In genomic region chr16:27367463-27368357, GRCh38 we compare ENCODE assay signal across 7 cellular contexts. TPM values are rescaled to one million over a fixed set of nuclear protein-coding genes. Genes with fewer than 3 reads are reported as not detected.
A peak's percentile ranks its signal among the peaks of the same experiment; 100 is the strongest.
DNase-seq lines count a peak whose midpoint lies in the region; ATAC-seq, FAIRE-seq and TF ChIP-seq lines count a peak whose summit lies in the region.

No MANE protein-coding gene starts in this region.

- H3K9ac ChIP-seq in keratinocyte (ENCODE audit: control insufficient read depth, extremely low read depth, insufficient read depth, low read length), result peak overlapping the region; percentile 41

- FAIRE-seq in bronchial epithelial cell (lab: Jason Lieb, UNC) (peak; percentile 28), keratinocyte (lab: Jason Lieb, UNC) (no peak)

- CTCF ChIA-PET in WTC11 (lab: Charles Lee), result interaction anchor here (0.6 to 5.4 kb wide), 39 partner anchors 8 to 282 kb away, joined by 3 to 125 read pairs (median 6); partner anchors contain the start of gene KDM8

- dilution Hi-C loops in keratinocyte (cut with MboI; ENCODE audit: extremely low pct_ligation_motif_present, low sequenced_read_pairs), result no loop called here

- peaks cover 8% of the 10 kb centered on the region for H3K36me3 ChIP-seq in bronchial epithelial cell (ENCODE audit: control insufficient read depth, insufficient read depth, low read length)
- H3K36me3 ChIP-seq in keratinocyte (ENCODE audit: control insufficient read depth in 2 of 2, extremely low read depth in 1 of 2, insufficient read depth in 2 of 2, low read length in 2 of 2), result peaks cover 10 to 12% of the 10 kb centered on the region in 2 experiments

- no peaks in the 10 kb centered on the region; the same call in 1 of the 2 replicates for H3K27me3 Mint-ChIP-seq in WTC11 (ENCODE audit: low read depth)

- POLR2A ChIA-PET in WTC11 (lab: Charles Lee), result interaction anchor here (1.3 kb wide), 1 partner anchor 41 kb away, joined by 3 read pairs; no protein-coding TSS in a partner anchor

- H2AFZ ChIP-seq in keratinocyte (ENCODE audit: control insufficient read depth, low read length), result peak overlapping the region; percentile 47

- no peak overlapping the region for H3K27ac Mint-ChIP-seq in WTC11

- H3K4me3 ChIP-seq in bronchial epithelial cell (ENCODE audit: low read depth, low read length) (no peak overlapping the region), keratinocyte (ENCODE audit: control insufficient read depth in 2 of 3, extremely low read depth in 1 of 3, insufficient read depth in 2 of 3, low read depth in 1 of 3, low read length in 3 of 3) (no peak overlapping the region)

- H3K9me3 Mint-ChIP-seq in WTC11, result no peaks in the 10 kb centered on the region

- peaks cover 40% of the 10 kb centered on the region for H3K4me1 ChIP-seq in keratinocyte (ENCODE audit: control insufficient read depth, extremely low read depth, insufficient read depth, low read length)

- peak; percentile 3 for DNase-seq in NCI-H1105 treated with DMSO at 0.1 percent for 48 hours (lab: John Stamatoyannopoulos, UW)
- peak; percentile 83 for DNase-seq in WTC11 (ENCODE audit: low spot score)
- DNase-seq in bronchial epithelial cell (ENCODE audit: low read depth), result peak; percentile 69
- DNase-seq in keratinocyte (ENCODE audit: low read depth, low spot score), result no peak
- DNase-seq in stimulated activated CD4-positive, alpha-beta T cell treated with anti-CD3 and anti-CD28 coated beads, Interleukin-15, amount 100 ng/mL, for 48 hours (ENCODE audit: low read depth in 2 of 2), result peak; percentile 86 to 91

- no peaks in the 10 kb centered on the region for H3K9me1 ChIP-seq in keratinocyte (ENCODE audit: control insufficient read depth, extremely low read depth, insufficient read depth, low read length)

- peaks cover 3% of the 10 kb centered on the region; the same call in 1 of the 2 replicates for H3K4me1 Mint-ChIP-seq in WTC11

- H3K36me3 Mint-ChIP-seq in WTC11, result no peaks in the 10 kb centered on the region

- peak overlapping the region; percentile 4; the same call in 1 of the 2 replicates for H3K4me3 Mint-ChIP-seq in WTC11

- peaks cover 4% of the 10 kb centered on the region for H3K9me3 ChIP-seq in keratinocyte (ENCODE audit: control insufficient read depth, low read depth, low read length)

- H3K27me3 ChIP-seq in bronchial epithelial cell (ENCODE audit: control insufficient read depth, insufficient read depth, low read length), result no peaks in the 10 kb centered on the region
- H3K27me3 ChIP-seq in keratinocyte (ENCODE audit: control insufficient read depth, extremely low read depth, insufficient read depth, low read length), result no peaks in the 10 kb centered on the region

- H4K20me1 ChIP-seq in keratinocyte (ENCODE audit: control insufficient read depth, extremely low read depth, insufficient read depth, low read length), result peaks cover 3% of the 10 kb centered on the region

- H3K4me2 ChIP-seq in keratinocyte (ENCODE audit: control insufficient read depth, extremely low read depth, insufficient read depth, low read depth, low read length), result peak overlapping the region; percentile 76

- TF ChIP-seq CTCF in WTC11 (IDR thresholded peaks at IDR 0.05) (peak; percentile 74), bronchial epithelial cell (IDR thresholded peaks at IDR 0.05; ENCODE audit: insufficient read depth, low read length, severe bottlenecking) (peak; percentile 97), keratinocyte (optimal IDR thresholded peaks at IDR 0.05 in 1 of 3, IDR thresholded peaks at IDR 0.05 in 1 of 3, conservative IDR thresholded peaks at IDR 0.05 in 1 of 3; ENCODE audit: extremely low read depth in 1 of 3, insufficient read depth in 2 of 3, low read length in 3 of 3) (peak; percentile 69 to 98 (median 91))

- no peaks in the 10 kb centered on the region for H3K79me2 ChIP-seq in keratinocyte (ENCODE audit: control insufficient read depth, insufficient read depth, low read length)

- peak overlapping the region; percentile 66 for H3K27ac ChIP-seq in keratinocyte (ENCODE audit: control insufficient read depth, insufficient read depth, low read length)

- ATAC-seq in GM18502 (IDR thresholded peaks at IDR 0.05; ENCODE audit: poor library complexity, unreplicated experiment) (peak; percentile 67), HG02642 (IDR thresholded peaks at IDR 0.05; ENCODE audit: poor library complexity, unreplicated experiment) (peak; percentile 78), WTC11 (peak; percentile 88)

TF ChIP-seq in WTC11, 78 proteins besides CTCF, POLR2A, EP300 and RAD21:
- TF ChIP-seq E2F5 (CRISPR knock-in tag; IDR thresholded peaks at IDR 0.05) (0 out of 2 replicates have a peak, but pooled peaks have one; percentile 38), MLX (CRISPR knock-in tag; IDR thresholded peaks at IDR 0.05) (0 out of 2 replicates have a peak, but pooled peaks have one; percentile 48), HMGXB4 (CRISPR knock-in tag; IDR thresholded peaks at IDR 0.05) (0 out of 2 replicates have a peak, but pooled peaks have one; percentile 4), E2F4 (CRISPR knock-in tag; IDR thresholded peaks at IDR 0.05; ENCODE audit: borderline replicate concordance, low read depth) (no peak), GTF2I (CRISPR knock-in tag; conservative IDR thresholded peaks at IDR 0.05) (peak; percentile 82), SP1 (CRISPR knock-in tag; conservative IDR thresholded peaks at IDR 0.05) (0 out of 2 replicates have a peak, but pooled peaks have one; percentile 32)

RNA-seq across cellular contexts. Expression of gene IL21R, which starts 34.3 kb away (rescaled TPM):
- total RNA-seq in WTC11 (2021), result 0.27 to 0.70 TPM (median 0.32 TPM) in 3 replicates
- total RNA-seq in bronchial epithelial cell, result not detected in 2 replicates
- 0.09 to 0.12 TPM (median 0.12 TPM) in 3 replicates for polyA plus RNA-seq in keratinocyte
- polyA plus RNA-seq in keratinocyte (2011; ENCODE audit: low read depth), result not detected
- polyA plus RNA-seq in keratinocyte (2011; cell fraction: cytosol; rRNA removed), result 0.05 and 0.06 TPM in 2 replicates
- polyA plus RNA-seq in keratinocyte (2011; cell fraction: nucleus; rRNA removed), result 0.10 and 0.13 TPM in 2 replicates
- polyA plus RNA-seq in keratinocyte (2012; ENCODE audit: low replicate concordance), result 0.16 TPM in 1 of 2 replicates, not detected in the other
- polyA minus RNA-seq in keratinocyte, result 0.06 to 0.33 TPM (median 0.26 TPM) in 3 replicates
- not detected for polyA minus RNA-seq in keratinocyte (2011; cell fraction: cytosol; rRNA and poly(A)+ RNA removed)
- polyA minus RNA-seq in keratinocyte (2011; cell fraction: nucleus; rRNA and poly(A)+ RNA removed), result 0.16 TPM in 1 of 2 replicates, not detected in the other

RNA-seq across cellular contexts. Expression of gene IL4R, which starts 53.9 kb away (rescaled TPM):
- total RNA-seq in WTC11 (2021), result 22.2 to 28.7 TPM (median 22.4 TPM) in 3 replicates
- total RNA-seq in bronchial epithelial cell, result 25.8 and 32.9 TPM in 2 replicates
- 60.5 to 79.1 TPM (median 77.8 TPM) in 3 replicates for polyA plus RNA-seq in keratinocyte
- polyA plus RNA-seq in keratinocyte (2011; ENCODE audit: low read depth), result 27.2 TPM
- polyA plus RNA-seq in keratinocyte (2011; cell fraction: cytosol; rRNA removed), result 31.6 and 39.6 TPM in 2 replicates
- 153 and 169 TPM in 2 replicates for polyA plus RNA-seq in keratinocyte (2011; cell fraction: nucleus; rRNA removed)
- polyA plus RNA-seq in keratinocyte (2012; ENCODE audit: low replicate concordance), result 48.6 and 66.4 TPM in 2 replicates
- 90.9 to 242 TPM (median 99.7 TPM) in 3 replicates for polyA minus RNA-seq in keratinocyte
- polyA minus RNA-seq in keratinocyte (2011; cell fraction: cytosol; rRNA and poly(A)+ RNA removed), result 54.3 TPM
- polyA minus RNA-seq in keratinocyte (2011; cell fraction: nucleus; rRNA and poly(A)+ RNA removed), result 107 and 118 TPM in 2 replicates
